28 cellular contexts compared by ENCODE assay signal in the genomic region with DNA sequence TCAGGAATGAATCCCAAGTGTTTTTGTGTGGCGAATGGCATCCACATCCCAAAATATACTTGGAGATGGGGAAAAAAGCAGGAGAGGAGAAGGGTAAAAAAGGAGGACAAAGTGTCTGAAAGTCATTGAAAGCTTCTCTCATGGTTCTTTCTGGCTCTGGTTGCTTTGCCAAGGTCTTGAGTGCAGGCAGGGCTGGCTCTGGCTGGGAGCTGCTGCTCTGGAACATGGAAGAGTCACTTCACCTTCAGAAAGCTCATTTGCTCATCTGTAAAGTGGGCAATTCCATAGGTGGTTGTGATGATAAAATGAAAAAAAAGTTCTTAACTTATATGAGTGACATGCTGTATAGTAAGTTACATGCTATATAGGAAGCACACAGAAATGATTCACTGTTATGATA. TPM values are rescaled to one million over a fixed set of nuclear protein-coding genes. Genes with fewer than 3 reads are reported as not detected.
"Had no signal": no experiment of that assay in that cellular context is flagged by ENCODE, and none has a peak within 500 bp of the region (broad histone marks: within the 10 kb centered on the region; RNA-seq: fewer than 3 reads in every experiment).

No MANE protein-coding gene starts in this region.

- ATAC-seq: effector memory CD8-positive, alpha-beta T cell; esophagus mucosa; gastrocnemius medialis; heart right ventricle; left colon; left lobe of liver; lower lobe of right lung; naive thymus-derived CD4-positive, alpha-beta T cell had no signal

- DNase-seq: colonic mucosa; cortex of kidney; effector CD8-positive, alpha-beta T cell; effector memory CD8-positive, alpha-beta T cell; endodermal cell; erythroblast; esophagus squamous epithelium; foreskin fibroblast; foreskin melanocyte; gastrocnemius medialis; glutamatergic neuron; head of caudate nucleus; heart right ventricle; hippocampal formation; kidney; kidney glomerular epithelial cell; left colon; left ventricle myocardium inferior; lower lobe of right lung; mesenchymal stem cell; midbrain; naive thymus-derived CD4-positive, alpha-beta T cell had no signal

RNA-seq across cellular contexts. Expression of a gene that starts 2.9 kb away (rescaled TPM):
- total RNA-seq: dermis microvascular lymphatic vessel endothelial cell; esophagus mucosa; esophagus squamous epithelium; gastrocnemius medialis; kidney; left ventricle myocardium inferior; lower lobe of right lung; lung microvascular endothelial cell; mononuclear cell; naive thymus-derived CD4-positive, alpha-beta T cell had no signal

RNA-seq across cellular contexts. Expression of a gene that starts 18.6 kb away (rescaled TPM):
- total RNA-seq: dermis microvascular lymphatic vessel endothelial cell; esophagus mucosa; esophagus squamous epithelium; gastrocnemius medialis; glomerular endothelial cell; kidney; left ventricle myocardium inferior; lower lobe of right lung; lung microvascular endothelial cell; naive thymus-derived CD4-positive, alpha-beta T cell had no signal
